In genomic region chr1:116910379-116911165, GRCh38 we compare ENCODE assay signal across 8 cellular contexts. TPM values are rescaled to one million over a fixed set of nuclear protein-coding genes. Genes with fewer than 3 reads are reported as not detected.
DNase-seq lines count a peak whose midpoint lies in the region; ATAC-seq, FAIRE-seq and TF ChIP-seq lines count a peak whose summit lies in the region.

No MANE protein-coding gene starts in this region.

- ATAC-seq in left lobe of liver (peak; percentile 68), HG03571 (IDR thresholded peaks at IDR 0.05; ENCODE audit: unreplicated experiment) (no peak)

- TF ChIP-seq CTCF in mammary epithelial cell (conservative IDR thresholded peaks at IDR 0.05 in 1 of 2, IDR thresholded peaks at IDR 0.05 in 1 of 2; ENCODE audit: extremely low read depth in 1 of 2, insufficient read depth in 1 of 2, low read depth in 1 of 2, low read length in 2 of 2) = no peak

- H3K79me2 ChIP-seq in mammary epithelial cell (ENCODE audit: insufficient read depth, low read length) = peaks cover 66% of the 10 kb centered on the region

- peak overlapping the region; percentile 92 for H3K4me2 ChIP-seq in mammary epithelial cell (ENCODE audit: insufficient read depth, low read depth, low read length)

- no peak for FAIRE-seq in GM19239 (lab: Jason Lieb, UNC)

- WGBS in mammary epithelial cell (ENCODE audit: low coverage, missing lambda C conversion rate) = 3% methylated on average over 16 of the region's 63 CpGs

- dilution Hi-C loops in mammary epithelial cell (cut with HindIII; ENCODE audit: low sequenced_read_pairs) = no loop called here

- H3K36me3 ChIP-seq in mammary epithelial cell (ENCODE audit: insufficient read depth, low read length) = no peaks in the 10 kb centered on the region

- peak overlapping the region; percentile 90 for H3K9ac ChIP-seq in mammary epithelial cell (ENCODE audit: insufficient read depth, low read length)

- peaks cover 62% of the 10 kb centered on the region for H3K4me1 ChIP-seq in mammary epithelial cell (ENCODE audit: insufficient read depth, low read length)

- no peaks in the 10 kb centered on the region for H4K20me1 ChIP-seq in mammary epithelial cell (ENCODE audit: insufficient read depth, low read length)

- peak; percentile 14 for DNase-seq in NCI-H345 (lab: John Stamatoyannopoulos, UW)
- no peak for DNase-seq in NCI-H345 treated with DMSO at 0.1 percent for 48 hours (lab: John Stamatoyannopoulos, UW; ENCODE audit: unreplicated experiment)
- peak; percentile 8 to 58 (median 24) for DNase-seq in T-helper 2 cell
- peak; percentile 52 for DNase-seq in mammary epithelial cell
- DNase-seq in left lobe of liver (ENCODE audit: low spot score) = peak; percentile 63
- peak; percentile 7 to 34 (median 14) for DNase-seq in stimulated activated CD4-positive, alpha-beta T cell treated with anti-CD3 and anti-CD28 coated beads, TNF-alpha, amount 100 ng/mL, for 4 hours (ENCODE audit: low read depth in 3 of 3)
- DNase-seq in GM19239 (ENCODE audit: insufficient read length, low spot score) = no peak

- H2AFZ ChIP-seq in mammary epithelial cell (ENCODE audit: low read depth, low read length) = peak overlapping the region; percentile 86

- intact Hi-C loops in mammary epithelial cell (cut with micrococcal nuclease) = loop anchor here (2.0 to 10.0 kb wide), 3 partner anchors 24 to 336 kb away; partner anchors contain the start of gene CD58

- peak overlapping the region; percentile 63 to 82 (median 80) for H3K4me3 ChIP-seq in mammary epithelial cell (replicated peaks in 1 of 3; ENCODE audit: insufficient read depth in 1 of 3, low read depth in 2 of 3, low read length in 3 of 3)

- CTCF ChIA-PET in mammary epithelial cell (lab: Charles Lee; ENCODE audit: low non-redundant PET) = no interaction called here

- in situ Hi-C loops in mammary epithelial cell (cut with MboI; ENCODE audit: low sequenced_read_pairs in 2 of 2) = no loop called here

- H3K27me3 ChIP-seq in mammary epithelial cell (ENCODE audit: insufficient read depth, low read length) = no peaks in the 10 kb centered on the region

- H3K27ac ChIP-seq in mammary epithelial cell (ENCODE audit: insufficient read depth, low read depth, low read length) = peak overlapping the region; percentile 80

- BruUV-seq in mammary epithelial cell (replicated peaks; lab: Mats Ljungman, UMichigan) = TSS peak; percentile 6

- no peaks in the 10 kb centered on the region for H3K9me3 ChIP-seq in mammary epithelial cell (replicated peaks; ENCODE audit: insufficient read depth, low read length)

RNA-seq across cellular contexts. Expression of gene PTGFRN, which starts 0.9 kb away (rescaled TPM):
- 100 to 1,000 TPM; 143 to 150 TPM for total RNA-seq in mammary epithelial cell
- 79.4 TPM for polyA plus RNA-seq in mammary epithelial cell
- polyA minus RNA-seq in mammary epithelial cell = 147 TPM
- total RNA-seq in left lobe of liver = 11.9 TPM

Comparison
In these comparisons a context has a peak if more than half of its experiments do, and no peak if none do; other contexts are left out.
1. DNase-seq: peak in NCI-H345 (single experiment), T-helper 2 cell (5 of 5), mammary epithelial cell (single experiment), left lobe of liver (single experiment) and stimulated activated CD4-positive, alpha-beta T cell treated with anti-CD3 and anti-CD28 coated beads, TNF-alpha, amount 100 ng/mL, for 4 hours (3 of 3); none in NCI-H345 treated with DMSO at 0.1 percent for 48 hours (single experiment) and GM19239 (single experiment).
2. RNA of gene PTGFRN, which starts 0.9 kb away (total RNA-seq): 143 to 150 TPM in mammary epithelial cell; 11.9 TPM in left lobe of liver (single experiment); every median in the first group is over 10 times any median in the second.